17 cellular contexts compared by ENCODE assay signal in genomic region chr3:27089063-27089462, GRCh38.
DNase-seq lines count a peak whose midpoint lies in the region; ATAC-seq, FAIRE-seq and TF ChIP-seq lines count a peak whose summit lies in the region.
"Had no signal": no experiment of that assay in that cellular context is flagged by ENCODE, and none has a peak within 500 bp of the region (broad histone marks: within the 10 kb centered on the region; RNA-seq: fewer than 3 reads in every experiment).

No MANE protein-coding gene starts in this region.

- TF ChIP-seq RAD21 in HepG2 (CRISPR knock-in tag; IDR thresholded peaks at IDR 0.05), result no peak

- TF ChIP-seq POLR2A in HepG2 (IDR thresholded peaks at IDR 0.05; ENCODE audit: insufficient read depth in 1 of 2, low read depth in 2 of 2, low read length in 2 of 2), result no peak

- no peak overlapping the region for H3K27ac ChIP-seq in HepG2 (ENCODE audit: extremely low read length, insufficient read depth, low read length)
- H3K27ac ChIP-seq: 22Rv1, C4-2B had no signal

- no peak for ATAC-seq in Right ventricle myocardium inferior
- ATAC-seq in esophagus mucosa, result peak; percentile 61
- ATAC-seq in activated CD4-positive, CD25-positive, alpha-beta regulatory T cell treated with anti-CD3 and anti-CD28 coated beads, Interleukin-2, amount 50 U/mL, for 24 hours, result no peak
- no peak for ATAC-seq in GM18520 (IDR thresholded peaks at IDR 0.05; ENCODE audit: unreplicated experiment)
- no peak for ATAC-seq in HepG2
- ATAC-seq: HCT116, Panc1 had no signal

- 0% methylated on average over 2 of the region's 2 CpGs for WGBS in HepG2 (ENCODE audit: low lambda C conversion rate)

- TF ChIP-seq EP300 in HepG2 (IDR thresholded peaks at IDR 0.05; ENCODE audit: low read depth in 2 of 2, low read length in 2 of 2) (no peak), HepG2 (CRISPR knock-in tag; IDR thresholded peaks at IDR 0.05; ENCODE audit: borderline replicate concordance) (no peak)

- H2AFZ ChIP-seq in HepG2 (ENCODE audit: low read length), result no peak overlapping the region

- CTCF ChIA-PET in HepG2 (lab: Yijun Ruan, JAX; ENCODE audit: low intra/inter-chr PET ratio, low total read pairs), result no interaction called here

- H3K4me1 ChIP-seq in HepG2 (ENCODE audit: insufficient read depth, low read length), result no peaks in the 10 kb centered on the region

- in situ Hi-C loops in HepG2 (cut with HindIII; ENCODE audit: extremely low pct_ligation_motif_present, low pct_unique_long_range_greater_than_20kb), result no loop called here

- BruUV-seq in HepG2 (replicated peaks; lab: Mats Ljungman, UMichigan), result no TSS peak

- POLR2A ChIA-PET in HepG2 (lab: Yijun Ruan, JAX), result no interaction called here

- H3K4me2 ChIP-seq in HepG2 (ENCODE audit: low read depth, low read length), result no peak overlapping the region

- H3K9me3 ChIP-seq in HepG2 (ENCODE audit: low read length), result no peaks in the 10 kb centered on the region

- no peak for TF ChIP-seq CTCF in HepG2 (CRISPR knock-in tag; IDR thresholded peaks at IDR 0.05)

- H3K79me2 ChIP-seq in HepG2 (ENCODE audit: insufficient read depth, low read length), result no peaks in the 10 kb centered on the region

- DNase-seq in Right ventricle myocardium inferior (ENCODE audit: missing footprints) (peak; percentile 70), cardiac septum (ENCODE audit: low spot score) (no peak), iris pigment epithelial cell (ENCODE audit: low read depth) (peak; percentile 6), HepG2 (ENCODE audit: low spot score) (no peak)
- no peak for DNase-seq in stimulated activated naive CD4-positive, alpha-beta T cell treated with Interleukin-2 at 50 U/mL for 16 hours (lab: John Stamatoyannopoulos, UW)
- DNase-seq: DMS53, NCI-H1417, NCI-H2029 treated with DMSO at 0.1 percent for 48 hours, NCI-H510A treated with DMSO at 0.1 percent for 48 hours, SHP77 had no signal

- H3K36me3 ChIP-seq in HepG2 (replicated peaks in 1 of 2; ENCODE audit: control insufficient read depth in 1 of 2, insufficient read depth in 2 of 2, low read length in 2 of 2), result no peaks in the 10 kb centered on the region

- no peak overlapping the region for H3K9ac ChIP-seq in HepG2 (ENCODE audit: insufficient read depth, low read depth, low read length)

- intact Hi-C loops in Right ventricle myocardium inferior (cut with DNase I), result no loop called here
- intact Hi-C loops in cardiac septum (cut with DNase I), result no loop called here
- intact Hi-C loops in HepG2 (cut with micrococcal nuclease; ENCODE audit: unreplicated experiment), result no loop called here

- no peak for FAIRE-seq in HepG2 (lab: Jason Lieb, UNC)

- H3K27me3 ChIP-seq in HepG2 (ENCODE audit: control insufficient read depth in 1 of 2, insufficient read depth in 2 of 2, low read length in 2 of 2), result 0 out of 5 replicates have a peak, but pooled peaks cover 0 to 4% of the 10 kb centered on the region in 2 experiments

- H4K20me1 ChIP-seq in HepG2 (ENCODE audit: insufficient read depth, low read length), result no peaks in the 10 kb centered on the region

- H3K4me3 ChIP-seq in HepG2 (replicated peaks in 1 of 3; ENCODE audit: insufficient read depth in 1 of 3, low read depth in 2 of 3, low read length in 3 of 3), result no peak overlapping the region

TF ChIP-seq in HepG2, 621 proteins besides CTCF, POLR2A, EP300 and RAD21:
- TF ChIP-seq ZNF564 (CRISPR knock-in tag; IDR thresholded peaks at IDR 0.05) (no peak), MYC (CRISPR knock-in tag; IDR thresholded peaks at IDR 0.05; ENCODE audit: borderline replicate concordance) (no peak), SP140L (CRISPR knock-in tag; IDR thresholded peaks at IDR 0.05; ENCODE audit: borderline replicate concordance) (no peak), TCF7 (IDR thresholded peaks at IDR 0.05; ENCODE audit: low read depth) (no peak), ZNF24 (IDR thresholded peaks at IDR 0.05) (no peak), KLF6 (CRISPR knock-in tag; IDR thresholded peaks at IDR 0.05) (no peak), RBFOX2 (IDR thresholded peaks at IDR 0.05; ENCODE audit: low read depth, low read length) (no peak), MAF1 (CRISPR knock-in tag; IDR thresholded peaks at IDR 0.05; ENCODE audit: borderline replicate concordance) (no peak), RXRB (CRISPR knock-in tag; IDR thresholded peaks at IDR 0.05; ENCODE audit: borderline replicate concordance) (no peak), EEA1 (CRISPR knock-in tag; IDR thresholded peaks at IDR 0.05; ENCODE audit: borderline replicate concordance) (no peak), ZBTB14 (CRISPR knock-in tag; IDR thresholded peaks at IDR 0.05) (no peak)
TF ChIP-seq in HepG2: peak in this region for 0.

Comparison
In these comparisons a context has a peak if more than half of its experiments do, and no peak if none do; other contexts are left out.
1. DNase-seq: peak in Right ventricle myocardium inferior (single experiment) and iris pigment epithelial cell (single experiment); none in cardiac septum (single experiment), stimulated activated naive CD4-positive, alpha-beta T cell treated with Interleukin-2 at 50 U/mL for 16 hours (single experiment) and HepG2 (single experiment).